Comparison of ENCODE assay signal across 9 cellular contexts in the genomic region with DNA sequence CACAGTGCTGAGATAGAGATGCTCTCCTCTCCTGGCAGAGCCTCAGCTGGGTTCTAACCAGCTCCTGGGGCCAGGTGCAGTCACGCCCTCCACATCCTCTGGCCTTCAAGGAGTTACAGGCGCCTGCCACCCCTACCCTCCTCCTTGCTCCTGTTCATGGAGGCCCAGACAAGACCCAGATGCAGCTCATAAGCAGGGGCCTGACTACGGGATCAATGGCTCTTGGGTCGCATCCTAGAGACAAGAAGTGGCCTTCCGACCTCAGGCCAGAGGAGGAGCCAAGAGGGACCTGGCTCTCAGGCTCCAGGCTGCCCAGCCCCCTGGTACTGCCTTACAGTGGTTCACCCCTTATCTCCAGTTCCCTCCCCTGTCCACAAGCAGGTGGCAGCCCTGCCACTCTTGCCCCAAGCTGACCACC. TPM values are rescaled to one million over a fixed set of nuclear protein-coding genes. Genes with fewer than 3 reads are reported as not detected.
DNase-seq lines count a peak whose midpoint lies in the region; ATAC-seq, FAIRE-seq and TF ChIP-seq lines count a peak whose summit lies in the region.
"Had no signal": no experiment of that assay in that cellular context is flagged by ENCODE, and none has a peak within 500 bp of the region (broad histone marks: within the 10 kb centered on the region; RNA-seq: fewer than 3 reads in every experiment).

No MANE protein-coding gene starts in this region.

- no peak for TF ChIP-seq CTCF in CD14-positive monocyte (IDR thresholded peaks at IDR 0.05)

- no peaks in the 10 kb centered on the region for H3K9me3 Mint-ChIP-seq in CD14-positive monocyte
- H3K9me3 Mint-ChIP-seq in activated naive CD8-positive, alpha-beta T cell treated with anti-CD3 and anti-CD28 coated beads for 36 hours: no peaks in the 10 kb centered on the region
- H3K9me3 Mint-ChIP-seq in naive thymus-derived CD8-positive, alpha-beta T cell: no peaks in the 10 kb centered on the region

- peak; percentile 14 for ATAC-seq in HG02642 (IDR thresholded peaks at IDR 0.05; ENCODE audit: poor library complexity, unreplicated experiment)
- peak; percentile 34 to 36 for ATAC-seq in naive thymus-derived CD8-positive, alpha-beta T cell
- ATAC-seq in HG03039 (IDR thresholded peaks at IDR 0.05; ENCODE audit: unreplicated experiment): no peak

- H3K4me3 Mint-ChIP-seq in CD14-positive monocyte: peak overlapping the region; percentile 99
- H3K4me3 Mint-ChIP-seq in activated naive CD8-positive, alpha-beta T cell treated with anti-CD3 and anti-CD28 coated beads for 36 hours: peak overlapping the region; percentile 99
- H3K4me3 Mint-ChIP-seq in naive thymus-derived CD8-positive, alpha-beta T cell: peak overlapping the region; percentile 96 to 100 (median 99)

- peaks cover 0 to 2% (median 0%) of the 10 kb centered on the region in 3 donors for H3K27me3 Mint-ChIP-seq in CD14-positive monocyte (ENCODE audit: low read depth in 3 of 3)
- H3K27me3 Mint-ChIP-seq in activated naive CD8-positive, alpha-beta T cell treated with anti-CD3 and anti-CD28 coated beads for 36 hours: no peaks in the 10 kb centered on the region
- H3K27me3 Mint-ChIP-seq in naive thymus-derived CD8-positive, alpha-beta T cell: no peaks in the 10 kb centered on the region

- peaks cover 20 to 64% of the 10 kb centered on the region in 2 donors for H3K36me3 Mint-ChIP-seq in CD14-positive monocyte
- H3K36me3 Mint-ChIP-seq in activated naive CD8-positive, alpha-beta T cell treated with anti-CD3 and anti-CD28 coated beads for 36 hours: peaks cover 13% of the 10 kb centered on the region
- H3K36me3 Mint-ChIP-seq in naive thymus-derived CD8-positive, alpha-beta T cell: peaks cover 0 to 18% (median 4%) of the 10 kb centered on the region in 3 donors

- no peak for FAIRE-seq in frontal cortex (lab: Jason Lieb, UNC)

- peak overlapping the region; percentile 94 to 98 (median 96) for H3K27ac Mint-ChIP-seq in CD14-positive monocyte
- peak overlapping the region; percentile 98 for H3K27ac Mint-ChIP-seq in activated naive CD8-positive, alpha-beta T cell treated with anti-CD3 and anti-CD28 coated beads for 36 hours
- H3K27ac Mint-ChIP-seq in naive thymus-derived CD8-positive, alpha-beta T cell: peak overlapping the region; percentile 94 to 100 (median 99)

- intact Hi-C loops in CD14-positive monocyte (cut with micrococcal nuclease): no loop called here

- POLR2A ChIA-PET in naive thymus-derived CD8-positive, alpha-beta T cell (lab: Charles Lee): interaction anchor here (0.8 to 2.2 kb wide), 7 partner anchors 9 to 248 kb away, joined by 3 to 17 read pairs (median 6); a partner anchor contains a TSS

- H3K4me1 Mint-ChIP-seq in CD14-positive monocyte: peaks cover 78% of the 10 kb centered on the region
- H3K4me1 Mint-ChIP-seq in activated naive CD8-positive, alpha-beta T cell treated with anti-CD3 and anti-CD28 coated beads for 36 hours: peaks cover 39% of the 10 kb centered on the region
- peaks cover 32 to 79% (median 52%) of the 10 kb centered on the region in 4 donors for H3K4me1 Mint-ChIP-seq in naive thymus-derived CD8-positive, alpha-beta T cell

- DNase-seq in CD14-positive monocyte (ENCODE audit: low spot score) (peak; percentile 43), retina (no peak), frontal cortex (ENCODE audit: low spot score in 2 of 2) (no peak)
- DNase-seq in activated naive CD8-positive, alpha-beta T cell treated with anti-CD3 and anti-CD28 coated beads for 36 hours: no peak
- peak in 1 of 10 donors; percentile 35 for DNase-seq in naive thymus-derived CD8-positive, alpha-beta T cell
- DNase-seq in NK-92 treated with Interleukin-12 subunit alpha and Interleukin-12 subunit beta, amount 100 ng/mL, for 24 hours (lab: John Stamatoyannopoulos, UW): no peak
- DNase-seq: NCI-H510A treated with DMSO at 0.1 percent for 48 hours had no signal

RNA-seq across cellular contexts. Expression of a gene that starts 23.0 kb away (rescaled TPM):
- polyA plus RNA-seq in CD14-positive monocyte: 10 to 100 TPM; 47.2 to 55.0 TPM
- total RNA-seq in activated naive CD8-positive, alpha-beta T cell treated with anti-CD3 and anti-CD28 coated beads for 36 hours: 10 to 100 TPM; 33.3 to 35.8 TPM
- total RNA-seq in naive thymus-derived CD8-positive, alpha-beta T cell: 100 to 1,000 TPM; 101 to 102 TPM
- polyA plus RNA-seq in naive thymus-derived CD8-positive, alpha-beta T cell: 10 to 100 TPM; 17.3 to 31.1 (median 19.8) TPM
- total RNA-seq in frontal cortex: 1.2 TPM

Comparison
In these comparisons a context has a peak if more than half of its experiments do, and no peak if none do; other contexts are left out.
1. RNA of a gene that starts 23.0 kb away (total RNA-seq): 101 to 102 TPM in naive thymus-derived CD8-positive, alpha-beta T cell and 33.3 to 35.8 TPM in activated naive CD8-positive, alpha-beta T cell treated with anti-CD3 and anti-CD28 coated beads for 36 hours; 1.2 TPM in frontal cortex (single experiment); every median in the first group is over 10 times any median in the second.
2. Peak in every context shown above with its lines, with median percentiles within 50 percentile points of each other: H3K27ac Mint-ChIP-seq and H3K4me3 Mint-ChIP-seq.